2 cellular contexts compared by ENCODE assay signal in genomic region chr5:10858307-10858706, GRCh38.
TF ChIP-seq lines count a peak whose summit lies in the region.

No MANE protein-coding gene starts in this region.

TF ChIP-seq in IMR-90, 13 proteins besides CTCF, POLR2A, EP300 and RAD21:
- no peak for TF ChIP-seq BHLHE40 (IDR thresholded peaks at IDR 0.05; ENCODE audit: low read depth, low read length)
- TF ChIP-seq RCOR1 (IDR thresholded peaks at IDR 0.05; ENCODE audit: insufficient replicate concordance, low read length) = no peak

TF ChIP-seq in GM12878, 131 proteins besides CTCF, POLR2A, EP300 and RAD21:
- TF ChIP-seq SPI1 (IDR thresholded peaks at IDR 0.05; ENCODE audit: borderline replicate concordance, insufficient read depth, low read depth, low read length) (peak; percentile 14; the same call in 1 of the 2 replicates), SMAD5 (IDR thresholded peaks at IDR 0.05; ENCODE audit: low read depth) (no peak)
